19 cellular contexts compared by ENCODE assay signal in the genomic region with DNA sequence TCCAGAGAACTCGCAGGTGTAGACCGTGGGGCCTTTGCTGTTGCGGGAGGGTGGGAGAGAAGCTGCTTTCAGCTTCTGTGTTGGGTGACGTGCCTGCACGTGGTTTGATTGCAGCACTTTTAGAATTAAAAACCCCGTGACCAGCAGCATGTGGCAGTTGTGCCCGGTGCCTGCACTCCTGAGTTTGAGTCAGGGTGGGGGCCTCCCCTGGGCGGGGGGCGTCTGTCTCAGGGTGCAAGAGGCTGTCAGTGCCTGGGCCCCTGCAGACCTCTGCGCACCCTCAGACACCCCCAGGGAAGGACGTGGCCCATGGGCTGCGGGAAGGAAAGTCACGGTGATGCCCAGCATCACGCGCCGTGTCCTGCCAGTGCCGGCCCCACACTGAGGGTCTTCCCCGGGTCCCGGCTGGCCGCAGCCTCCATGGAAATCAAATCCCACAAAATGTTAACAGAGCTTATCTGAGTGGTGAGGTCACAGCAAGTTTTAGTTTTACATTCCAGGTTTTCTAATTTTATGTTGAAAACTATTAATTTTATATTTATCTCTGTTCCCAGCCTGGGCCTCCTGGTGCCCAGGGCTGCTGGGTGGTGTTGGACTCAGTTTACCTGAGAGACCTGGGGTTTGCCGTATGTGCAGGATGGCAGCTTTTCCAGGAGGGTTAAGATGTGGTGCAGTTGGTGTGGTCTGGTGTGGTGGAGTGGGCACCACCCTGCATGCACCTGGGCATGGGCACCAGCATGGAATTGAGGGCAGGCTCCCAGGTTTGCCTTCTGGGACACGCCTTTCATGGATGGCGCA. TPM values are rescaled to one million over a fixed set of nuclear protein-coding genes. Genes with fewer than 3 reads are reported as not detected.
DNase-seq lines count a peak whose midpoint lies in the region; ATAC-seq and TF ChIP-seq lines count a peak whose summit lies in the region.
"Had no signal": no experiment of that assay in that cellular context is flagged by ENCODE, and none has a peak within 500 bp of the region (broad histone marks: within the 10 kb centered on the region; RNA-seq: fewer than 3 reads in every experiment).

No MANE protein-coding gene starts in this region.

- no peak overlapping the region for H2BK12ac ChIP-seq in H9 (ENCODE audit: insufficient read length, low read depth, low read length)

- no peak overlapping the region for H2AK5ac ChIP-seq in H9 (ENCODE audit: insufficient read length, low read length)

- H3K79me1 ChIP-seq in H9 (ENCODE audit: insufficient read depth, low read depth, low read length, poor library complexity, severe bottlenecking): no peaks in the 10 kb centered on the region

- H2BK20ac ChIP-seq in H9 (ENCODE audit: low read depth, low read length, poor library complexity, severe bottlenecking): no peak overlapping the region

- CTCF ChIA-PET in activated CD4-positive, alpha-beta memory T cell treated with anti-CD3 and anti-CD28 coated beads, Interleukin-2, amount 10 ng/mL, durations not matched to agents 7 days and 5 days (lab: Charles Lee): interaction anchor here (1.4 kb wide), 1 partner anchor 8 kb away, joined by 3 read pairs; no protein-coding TSS in a partner anchor
- CTCF ChIA-PET in activated CD4-positive, alpha-beta memory T cell treated with anti-CD3 and anti-CD28 coated beads for 36 hours (lab: Charles Lee): interaction anchor here (0.7 kb wide), 1 partner anchor 71 kb away, joined by 3 read pairs; no protein-coding TSS in a partner anchor

- H3K4me1 Mint-ChIP-seq in activated CD4-positive, alpha-beta memory T cell treated with anti-CD3 and anti-CD28 coated beads, Interleukin-2, amount 10 ng/mL, durations not matched to agents 7 days and 5 days: peaks cover 7% of the 10 kb centered on the region
- peaks cover 10% of the 10 kb centered on the region for H3K4me1 Mint-ChIP-seq in activated CD4-positive, alpha-beta memory T cell treated with anti-CD3 and anti-CD28 coated beads for 36 hours (ENCODE audit: low read depth)
- H3K4me1 Mint-ChIP-seq in H9: peaks cover 5 to 6% of the 10 kb centered on the region in 2 experiments; a peak in 3 of 4 replicates
- H3K4me1 Mint-ChIP-seq in stimulated activated memory B cell treated with anti-CD40 and anti-IgM and Interleukin-4, amounts not matched to agents 10 μg/mL and 1 μg/mL and 100 μg/mL, for 72 hours: peaks cover 7% of the 10 kb centered on the region

- H3K27ac ChIP-seq in H9 (ENCODE audit: insufficient read length, low read depth, low read length): no peak overlapping the region
- H3K27ac ChIP-seq: PC-9 had no signal

- H3K4me2 ChIP-seq in H9 (ENCODE audit: insufficient read depth, insufficient read length, low read length): no peak overlapping the region
- H3K4me2 ChIP-seq: PC-9 had no signal

- no peak overlapping the region for H3K4me3 Mint-ChIP-seq in activated CD4-positive, alpha-beta memory T cell treated with anti-CD3 and anti-CD28 coated beads, Interleukin-2, amount 10 ng/mL, durations not matched to agents 7 days and 5 days
- H3K4me3 Mint-ChIP-seq in activated CD4-positive, alpha-beta memory T cell treated with anti-CD3 and anti-CD28 coated beads for 36 hours: no peak overlapping the region
- no peak overlapping the region for H3K4me3 Mint-ChIP-seq in H9
- H3K4me3 Mint-ChIP-seq in stimulated activated memory B cell treated with anti-CD40 and anti-IgM and Interleukin-4, amounts not matched to agents 10 μg/mL and 1 μg/mL and 100 μg/mL, for 72 hours: no peak overlapping the region

- no CpG with 5 or more reads among the region's 23 CpGs for WGBS in H9 (ENCODE audit: extremely low coverage, insufficient read length, low lambda C conversion rate)

- no peaks in the 10 kb centered on the region for H3K27me3 Mint-ChIP-seq in activated CD4-positive, alpha-beta memory T cell treated with anti-CD3 and anti-CD28 coated beads, Interleukin-2, amount 10 ng/mL, durations not matched to agents 7 days and 5 days
- H3K27me3 Mint-ChIP-seq in activated CD4-positive, alpha-beta memory T cell treated with anti-CD3 and anti-CD28 coated beads for 36 hours: peaks cover 10% of the 10 kb centered on the region
- H3K27me3 Mint-ChIP-seq in H9 (ENCODE audit: low read depth): peaks cover 5% of the 10 kb centered on the region; the same call in 1 of the 2 replicates
- peaks cover 14% of the 10 kb centered on the region for H3K27me3 Mint-ChIP-seq in stimulated activated memory B cell treated with anti-CD40 and anti-IgM and Interleukin-4, amounts not matched to agents 10 μg/mL and 1 μg/mL and 100 μg/mL, for 72 hours

- H3K79me2 ChIP-seq in H9 (ENCODE audit: insufficient read depth, low read length): no peaks in the 10 kb centered on the region

- POLR2A ChIA-PET in activated CD4-positive, alpha-beta memory T cell treated with anti-CD3 and anti-CD28 coated beads, Interleukin-2, amount 10 ng/mL, durations not matched to agents 7 days and 5 days (lab: Charles Lee): interaction anchor here (1.2 to 1.3 kb wide), 2 partner anchors 11 to 18 kb away, joined by 3 to 5 read pairs; no protein-coding TSS in a partner anchor
- POLR2A ChIA-PET in activated CD4-positive, alpha-beta memory T cell treated with anti-CD3 and anti-CD28 coated beads for 36 hours (lab: Charles Lee): no interaction called here

- H2AFZ ChIP-seq in H9 (ENCODE audit: low read length): no peak overlapping the region
- H2AFZ ChIP-seq: PC-9 had no signal

- no peak overlapping the region for H3K9ac ChIP-seq in H9 (ENCODE audit: extremely low read depth, insufficient read length, low read length)

- H3K9me3 Mint-ChIP-seq in activated CD4-positive, alpha-beta memory T cell treated with anti-CD3 and anti-CD28 coated beads, Interleukin-2, amount 10 ng/mL, durations not matched to agents 7 days and 5 days: no peaks in the 10 kb centered on the region
- H3K9me3 Mint-ChIP-seq in activated CD4-positive, alpha-beta memory T cell treated with anti-CD3 and anti-CD28 coated beads for 36 hours: peaks cover 3% of the 10 kb centered on the region
- no peaks in the 10 kb centered on the region; a peak in 1 of 5 replicates for H3K9me3 Mint-ChIP-seq in H9
- no peaks in the 10 kb centered on the region for H3K9me3 Mint-ChIP-seq in stimulated activated memory B cell treated with anti-CD40 and anti-IgM and Interleukin-4, amounts not matched to agents 10 μg/mL and 1 μg/mL and 100 μg/mL, for 72 hours
- no peaks in the 10 kb centered on the region for H3K9me3 Mint-ChIP-seq in activated naive CD4-positive, alpha-beta T cell treated with anti-CD3 and anti-CD28 coated beads, Interleukin-2, amount 50 U/mL, for 72 hours

- DNase-seq in activated CD4-positive, alpha-beta memory T cell treated with anti-CD3 and anti-CD28 coated beads, Interleukin-2, amount 10 ng/mL, durations not matched to agents 7 days and 5 days: peak; percentile 13
- no peak for DNase-seq in activated CD4-positive, alpha-beta memory T cell treated with anti-CD3 and anti-CD28 coated beads for 36 hours
- peak; percentile 19 for DNase-seq in H9
- DNase-seq in activated naive CD4-positive, alpha-beta T cell treated with anti-CD3 and anti-CD28 coated beads, Interleukin-2, amount 50 U/mL, for 72 hours (ENCODE audit: low spot score in 2 of 2): no peak
- DNase-seq in AML-193 (lab: John Stamatoyannopoulos, UW): no peak
- DNase-seq: C1 segment of cervical spinal cord, GDM1, IMR-90, Karpas-422, MG63, NCI-H1092, NCI-H2081 treated with DMSO at 0.1 percent for 48 hours, NCI-H510A, NCI-H82, PC-9 had no signal

- no peaks in the 10 kb centered on the region for H3K27me3 ChIP-seq in H9 (ENCODE audit: insufficient read depth, low read length)
- H3K27me3 ChIP-seq: MG63 had no signal

- H3T11ph ChIP-seq in H9 (ENCODE audit: low read length): no peak overlapping the region

- H3K4me1 ChIP-seq in H9 (ENCODE audit: insufficient read depth, low read length): no peaks in the 10 kb centered on the region

- H3K14ac ChIP-seq in H9 (ENCODE audit: insufficient read depth, low read length): no peak overlapping the region

- H3K23ac ChIP-seq in H9 (ENCODE audit: insufficient read length, low read depth, low read length): no peak overlapping the region

- no peak for TF ChIP-seq CTCF in H9 (conservative IDR thresholded peaks at IDR 0.05)

- intact Hi-C loops in activated CD4-positive, alpha-beta memory T cell treated with anti-CD3 and anti-CD28 coated beads for 36 hours (cut with micrococcal nuclease): no loop called here

- no peak overlapping the region for H2BK15ac ChIP-seq in H9 (ENCODE audit: low read depth, low read length)

- no peaks in the 10 kb centered on the region for H4K20me1 ChIP-seq in H9 (ENCODE audit: control insufficient read depth, insufficient read depth, insufficient read length)

- no peak overlapping the region for H4K8ac ChIP-seq in H9 (replicated peaks; ENCODE audit: insufficient read length, low read depth, low read length)

- H3K18ac ChIP-seq in H9 (ENCODE audit: insufficient read length, low read depth, low read length): no peak overlapping the region

- peak; percentile 23 for ATAC-seq in esophagus mucosa
- ATAC-seq in stimulated activated memory B cell treated with anti-CD40 and anti-IgM and Interleukin-4, amounts not matched to agents 10 μg/mL and 1 μg/mL and 100 μg/mL, for 72 hours: peak; percentile 36
- no peak for ATAC-seq in activated naive CD4-positive, alpha-beta T cell treated with anti-CD3 and anti-CD28 coated beads, Interleukin-2, amount 50 U/mL, for 72 hours
- no peak for ATAC-seq in GM18868 (IDR thresholded peaks at IDR 0.05; ENCODE audit: unreplicated experiment)
- ATAC-seq: Right ventricle myocardium inferior had no signal

- no peak overlapping the region for H4K5ac ChIP-seq in H9 (ENCODE audit: insufficient read length, low read depth, low read length)

- H3K36me3 Mint-ChIP-seq in activated CD4-positive, alpha-beta memory T cell treated with anti-CD3 and anti-CD28 coated beads, Interleukin-2, amount 10 ng/mL, durations not matched to agents 7 days and 5 days (ENCODE audit: low read depth): peaks cover 22% of the 10 kb centered on the region
- peaks cover 8% of the 10 kb centered on the region for H3K36me3 Mint-ChIP-seq in activated CD4-positive, alpha-beta memory T cell treated with anti-CD3 and anti-CD28 coated beads for 36 hours
- no peaks in the 10 kb centered on the region for H3K36me3 Mint-ChIP-seq in H9 (ENCODE audit: insufficient read depth in 1 of 3, low read depth in 3 of 3)
- H3K36me3 Mint-ChIP-seq in stimulated activated memory B cell treated with anti-CD40 and anti-IgM and Interleukin-4, amounts not matched to agents 10 μg/mL and 1 μg/mL and 100 μg/mL, for 72 hours: peaks cover 45% of the 10 kb centered on the region
- H3K36me3 Mint-ChIP-seq in activated naive CD4-positive, alpha-beta T cell treated with anti-CD3 and anti-CD28 coated beads, Interleukin-2, amount 50 U/mL, for 72 hours: peaks cover 13 to 28% of the 10 kb centered on the region in 2 donors

- no peaks in the 10 kb centered on the region for H3K23me2 ChIP-seq in H9 (ENCODE audit: insufficient read length, low read depth, low read length, poor library complexity, severe bottlenecking)

- H2BK120ac ChIP-seq in H9 (ENCODE audit: low read depth, low read length, poor library complexity, severe bottlenecking): no peak overlapping the region

- no peak overlapping the region for H3K4ac ChIP-seq in H9 (ENCODE audit: low read depth, low read length)

- no peak overlapping the region for H3K27ac Mint-ChIP-seq in activated CD4-positive, alpha-beta memory T cell treated with anti-CD3 and anti-CD28 coated beads, Interleukin-2, amount 10 ng/mL, durations not matched to agents 7 days and 5 days
- H3K27ac Mint-ChIP-seq in activated CD4-positive, alpha-beta memory T cell treated with anti-CD3 and anti-CD28 coated beads for 36 hours: no peak overlapping the region
- no peak overlapping the region for H3K27ac Mint-ChIP-seq in H9
- peak overlapping the region; percentile 12 for H3K27ac Mint-ChIP-seq in stimulated activated memory B cell treated with anti-CD40 and anti-IgM and Interleukin-4, amounts not matched to agents 10 μg/mL and 1 μg/mL and 100 μg/mL, for 72 hours
- H3K27ac Mint-ChIP-seq in activated naive CD4-positive, alpha-beta T cell treated with anti-CD3 and anti-CD28 coated beads, Interleukin-2, amount 50 U/mL, for 72 hours: no peak overlapping the region

- no peak overlapping the region for H3K56ac ChIP-seq in H9 (ENCODE audit: insufficient read length, low read depth, low read length)

- no peak overlapping the region for H4K91ac ChIP-seq in H9 (ENCODE audit: insufficient read length, low read depth, low read length)

- H2BK5ac ChIP-seq in H9 (ENCODE audit: insufficient read length, low read length): no peak overlapping the region

- H3K9me3 ChIP-seq in H9 (ENCODE audit: control insufficient read depth, low read depth, low read length): no peaks in the 10 kb centered on the region
- H3K9me3 ChIP-seq: MG63 had no signal

RNA-seq across cellular contexts. Expression of a gene that starts 33.3 kb away (rescaled TPM):
- total RNA-seq in activated CD4-positive, alpha-beta memory T cell treated with anti-CD3 and anti-CD28 coated beads, Interleukin-2, amount 10 ng/mL, durations not matched to agents 7 days and 5 days: 10 to 100 TPM; 23.6 to 24.6 TPM
- 10 to 100 TPM; 16.7 to 16.8 TPM for total RNA-seq in activated CD4-positive, alpha-beta memory T cell treated with anti-CD3 and anti-CD28 coated beads for 36 hours
- total RNA-seq in H9 (2021) (1.7 and 2.2 TPM in 2 replicates), esophagus mucosa (1.1 TPM)
- total RNA-seq in activated naive CD4-positive, alpha-beta T cell treated with anti-CD3 and anti-CD28 coated beads, Interleukin-2, amount 50 U/mL, for 72 hours: 10 to 100 TPM; 38.3 to 43.8 TPM

Comparison
In these comparisons a context has a peak if more than half of its experiments do, and no peak if none do; other contexts are left out.
1. DNase-seq: peak in activated CD4-positive, alpha-beta memory T cell treated with anti-CD3 and anti-CD28 coated beads, Interleukin-2, amount 10 ng/mL, durations not matched to agents 7 days and 5 days (single experiment) and H9 (single experiment); none in activated CD4-positive, alpha-beta memory T cell treated with anti-CD3 and anti-CD28 coated beads for 36 hours (single experiment), activated naive CD4-positive, alpha-beta T cell treated with anti-CD3 and anti-CD28 coated beads, Interleukin-2, amount 50 U/mL, for 72 hours (0 of 2) and AML-193 (0 of 2).
2. ATAC-seq: peak in esophagus mucosa (single experiment) and stimulated activated memory B cell treated with anti-CD40 and anti-IgM and Interleukin-4, amounts not matched to agents 10 μg/mL and 1 μg/mL and 100 μg/mL, for 72 hours (single experiment); none in activated naive CD4-positive, alpha-beta T cell treated with anti-CD3 and anti-CD28 coated beads, Interleukin-2, amount 50 U/mL, for 72 hours (0 of 2) and GM18868 (single experiment).